ENCODE assay signal across 8 cellular contexts in the genomic region with DNA sequence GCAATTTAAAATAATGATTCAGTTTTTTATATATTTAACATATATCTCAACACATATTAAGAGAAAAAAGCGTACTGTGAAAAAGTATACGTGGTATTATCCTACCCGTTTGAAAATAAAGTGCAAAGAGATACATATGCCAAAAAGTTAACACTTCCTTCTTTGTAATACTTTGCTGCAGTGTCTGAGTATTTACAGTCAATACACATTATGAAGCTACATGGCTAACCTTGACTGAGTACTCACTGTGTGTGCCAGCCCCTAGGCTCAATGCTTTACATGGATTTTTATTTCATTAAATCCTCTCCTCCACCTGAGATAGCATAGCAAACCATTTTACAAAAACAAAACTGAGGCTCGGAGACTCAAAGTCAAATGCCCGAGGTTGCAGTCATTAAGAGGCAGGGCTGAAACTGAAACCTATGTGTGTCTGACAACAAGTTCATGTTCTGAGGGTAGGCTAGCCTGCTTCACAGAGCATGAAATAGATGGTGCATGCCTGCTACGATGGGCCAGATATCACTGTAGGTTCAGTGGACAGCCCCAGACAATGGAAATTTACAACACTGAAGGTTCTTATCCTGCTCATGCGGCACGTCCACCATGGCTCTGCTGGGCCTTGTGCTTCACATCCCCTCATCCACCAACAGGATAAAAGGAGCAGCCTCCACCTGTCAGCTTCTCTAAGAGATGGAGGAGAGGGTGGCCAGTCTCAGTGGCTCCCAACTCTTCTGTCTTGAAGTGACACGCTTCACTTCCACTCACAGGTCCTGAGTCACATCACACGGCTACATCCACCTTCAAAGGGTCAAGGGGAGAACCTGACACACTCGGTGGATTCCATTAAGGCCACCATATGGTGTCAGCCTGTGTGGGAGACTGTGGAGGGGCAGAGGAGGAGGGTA.
DNase-seq lines count a peak whose midpoint lies in the region; ATAC-seq lines count a peak whose summit lies in the region.

No MANE protein-coding gene starts in this region.

- ATAC-seq in GM18499 (IDR thresholded peaks at IDR 0.05; ENCODE audit: insufficient read depth, unreplicated experiment): peak; percentile 100
- ATAC-seq in GM19025 (IDR thresholded peaks at IDR 0.05; ENCODE audit: low read depth, unreplicated experiment): peak; percentile 100
- ATAC-seq in GM21381 (IDR thresholded peaks at IDR 0.05; ENCODE audit: unreplicated experiment): peak; percentile 100
- ATAC-seq in HG02623 (IDR thresholded peaks at IDR 0.05; ENCODE audit: unreplicated experiment): peak; percentile 100
- peak; percentile 99 for ATAC-seq in HG03045 (IDR thresholded peaks at IDR 0.05; ENCODE audit: unreplicated experiment)
- peak; percentile 99 for ATAC-seq in HG03439 (IDR thresholded peaks at IDR 0.05; ENCODE audit: unreplicated experiment)

- DNase-seq in NCI-H82 treated with DMSO at 0.1 percent for 48 hours (lab: John Stamatoyannopoulos, UW; ENCODE audit: unreplicated experiment): peak; percentile 8
- DNase-seq in left kidney (ENCODE audit: low read depth, low spot score): peak; percentile 44

Comparison
In these comparisons a context has a peak if more than half of its experiments do, and no peak if none do; other contexts are left out.
1. Peak in every context shown above with its lines: DNase-seq and ATAC-seq.